ENCODE assay signal across 14 cellular contexts in genomic region chr10:90222939-90223338, GRCh38.
DNase-seq lines count a peak whose midpoint lies in the region; TF ChIP-seq lines count a peak whose summit lies in the region.
"Had no signal": no experiment of that assay in that cellular context is flagged by ENCODE, and none has a peak within 500 bp of the region (broad histone marks: within the 10 kb centered on the region; RNA-seq: fewer than 3 reads in every experiment).

No MANE protein-coding gene starts in this region.

- no peaks in the 10 kb centered on the region for H3K27me3 ChIP-seq in SJCRH30

- H3K9me3 Mint-ChIP-seq in mesothelial cell of epicardium: peaks cover 7% of the 10 kb centered on the region
- no peaks in the 10 kb centered on the region for H3K9me3 Mint-ChIP-seq in chondrocyte (ENCODE audit: low read depth)

- H3K27ac ChIP-seq in SJCRH30 (peak overlapping the region; percentile 92), epithelial cell of prostate (peak overlapping the region; percentile 33)
- H3K27ac ChIP-seq: A549 had no signal

- H3K9me3 ChIP-seq in SJCRH30 (replicated peaks): no peaks in the 10 kb centered on the region
- H3K9me3 ChIP-seq: A549 had no signal

- no peak overlapping the region for H3K4me3 Mint-ChIP-seq in mesothelial cell of epicardium
- H3K4me3 Mint-ChIP-seq in chondrocyte (ENCODE audit: unreplicated experiment): no peak overlapping the region

- TF ChIP-seq CTCF in mesothelial cell of epicardium (IDR thresholded peaks at IDR 0.05; ENCODE audit: unreplicated experiment) (no peak), chondrocyte (IDR thresholded peaks at IDR 0.05) (no peak)

- peaks cover 52% of the 10 kb centered on the region for H3K4me1 ChIP-seq in SJCRH30
- H3K4me1 ChIP-seq: A549 had no signal

- no peaks in the 10 kb centered on the region for H3K36me3 ChIP-seq in SJCRH30

- no peak overlapping the region for H3K4me3 ChIP-seq in SJCRH30
- H3K4me3 ChIP-seq: A549, GM12878 had no signal

- DNase-seq in H4 (ENCODE audit: low spot score) (peak; percentile 23), SJCRH30 (peak in 1 of 2 experiments; percentile 10), epithelial cell of prostate (ENCODE audit: low read depth, low spot score) (no peak), mesothelial cell of epicardium (ENCODE audit: low spot score in 2 of 2, unreplicated experiment in 2 of 2) (no peak), NCI-H2107 treated with DMSO at 0.1 percent for 48 hours (lab: John Stamatoyannopoulos, UW; ENCODE audit: unreplicated experiment) (no peak), chondrocyte (ENCODE audit: low spot score) (no peak), SHP77 treated with DMSO at 0.1 percent for 48 hours (lab: John Stamatoyannopoulos, UW) (no peak)
- DNase-seq: AML-193, DMS53, NCI-H1694 treated with DMSO at 0.1 percent for 48 hours, NCI-H82, RPMI8226 had no signal

- H3K27me3 Mint-ChIP-seq in mesothelial cell of epicardium (ENCODE audit: low read depth): no peaks in the 10 kb centered on the region
- no peaks in the 10 kb centered on the region for H3K27me3 Mint-ChIP-seq in chondrocyte (ENCODE audit: low read depth)

- H3K27ac Mint-ChIP-seq in mesothelial cell of epicardium (peak overlapping the region; percentile 93), chondrocyte (ENCODE audit: unreplicated experiment) (no peak overlapping the region)

- H3K36me3 Mint-ChIP-seq in mesothelial cell of epicardium (peaks cover 2% of the 10 kb centered on the region), chondrocyte (ENCODE audit: low read depth) (no peaks in the 10 kb centered on the region)

- H3K4me1 Mint-ChIP-seq in mesothelial cell of epicardium (peaks cover 28% of the 10 kb centered on the region), chondrocyte (ENCODE audit: low read depth) (peaks cover 12% of the 10 kb centered on the region)
